Comparison of ENCODE assay signal across 19 cellular contexts in genomic region chr14:92244805-92245204, GRCh38.
A peak's percentile ranks its signal among the peaks of the same experiment; 100 is the strongest.
DNase-seq lines count a peak whose midpoint lies in the region; ATAC-seq, FAIRE-seq and TF ChIP-seq lines count a peak whose summit lies in the region.
"Had no signal": no experiment of that assay in that cellular context is flagged by ENCODE, and none has a peak within 500 bp of the region (broad histone marks: within the 10 kb centered on the region; RNA-seq: fewer than 3 reads in every experiment).

No MANE protein-coding gene starts in this region.

- no peak for TF ChIP-seq EP300 in HepG2 (IDR thresholded peaks at IDR 0.05; ENCODE audit: low read depth in 2 of 2, low read length in 2 of 2)
- TF ChIP-seq EP300 in HepG2 (CRISPR knock-in tag; IDR thresholded peaks at IDR 0.05; ENCODE audit: borderline replicate concordance): no peak
- TF ChIP-seq EP300 in K562 (IDR thresholded peaks at IDR 0.05; ENCODE audit: low read length): no peak

- no peak overlapping the region for H2BK5ac ChIP-seq in mesendoderm (ENCODE audit: low read length)

- no peak overlapping the region for H2AFZ ChIP-seq in HepG2 (ENCODE audit: low read length)
- no peak overlapping the region for H2AFZ ChIP-seq in K562 (ENCODE audit: low read depth, low read length)
- H2AFZ ChIP-seq: GM23338 had no signal

- H4K8ac ChIP-seq in mesendoderm (ENCODE audit: low read depth, low read length): no peak overlapping the region

- H3K9me3 ChIP-seq in HepG2 (ENCODE audit: low read length) (peaks cover 23% of the 10 kb centered on the region), right lobe of liver (no peaks in the 10 kb centered on the region), HEK293 (ENCODE audit: control insufficient read depth, insufficient read depth, low read depth, low read length) (peaks cover 3% of the 10 kb centered on the region; the same call in 1 of the 2 replicates), K562 (replicated peaks; ENCODE audit: control insufficient read depth, insufficient read depth, low read depth, low read length) (no peaks in the 10 kb centered on the region), right atrium auricular region (peaks cover 4 to 17% of the 10 kb centered on the region in 2 donors)

- no peak overlapping the region for H3K23ac ChIP-seq in mesendoderm (ENCODE audit: low read length)

- H3K4me1 ChIP-seq in HepG2 (ENCODE audit: insufficient read depth, low read length) (no peaks in the 10 kb centered on the region), right lobe of liver (no peaks in the 10 kb centered on the region), HEK293 (ENCODE audit: control insufficient read depth, insufficient read depth, low read length) (no peaks in the 10 kb centered on the region), K562 (replicated peaks in 1 of 2; ENCODE audit: control insufficient read depth in 2 of 2, insufficient read depth in 2 of 2, low read length in 2 of 2) (no peaks in the 10 kb centered on the region), mesendoderm (ENCODE audit: control insufficient read depth, low read depth, low read length) (no peaks in the 10 kb centered on the region), right atrium auricular region (no peaks in the 10 kb centered on the region)

- no peak overlapping the region for H2BK15ac ChIP-seq in mesendoderm (replicated peaks; ENCODE audit: low read depth)

- H4K20me1 ChIP-seq in HepG2 (ENCODE audit: insufficient read depth, low read length): no peaks in the 10 kb centered on the region
- H4K20me1 ChIP-seq in K562 (replicated peaks; ENCODE audit: control insufficient read depth, insufficient read depth, low read length): no peaks in the 10 kb centered on the region
- H4K20me1 ChIP-seq: BLaER1 had no signal

- H3K9ac ChIP-seq in HepG2 (ENCODE audit: insufficient read depth, low read depth, low read length) (no peak overlapping the region), K562 (ENCODE audit: insufficient read depth in 1 of 2, low read depth in 2 of 2, low read length in 2 of 2) (no peak overlapping the region), mesendoderm (ENCODE audit: low read length) (no peak overlapping the region)
- H3K9ac ChIP-seq: BLaER1 had no signal

- DNase-seq in HepG2 (ENCODE audit: low spot score) (no peak), right lobe of liver (no peak), K562 (ENCODE audit: extremely low read depth in 1 of 4, low spot score in 3 of 4) (no peak), mesendoderm (peak; percentile 16), right atrium auricular region (ENCODE audit: low spot score) (no peak), GDM1 (lab: John Stamatoyannopoulos, UW) (no peak)
- DNase-seq: CD4-positive, alpha-beta memory T cell; DMS153; DND-41; EL; HCEC 1CT had no signal

- no peak overlapping the region for H4K5ac ChIP-seq in mesendoderm (ENCODE audit: low read length)

- TF ChIP-seq CTCF in HepG2 (CRISPR knock-in tag; IDR thresholded peaks at IDR 0.05): no peak
- no peak for TF ChIP-seq CTCF in right lobe of liver (IDR thresholded peaks at IDR 0.05)
- TF ChIP-seq CTCF in HEK293 (tag by site-specific recombination; IDR thresholded peaks at IDR 0.05): no peak
- TF ChIP-seq CTCF in K562 (IDR thresholded peaks at IDR 0.05 in 2 of 3, conservative IDR thresholded peaks at IDR 0.05 in 1 of 3; ENCODE audit: insufficient read depth in 2 of 3, low read depth in 1 of 3, low read length in 3 of 3): no peak
- no peak for TF ChIP-seq CTCF in right atrium auricular region (IDR thresholded peaks at IDR 0.05)

- no peak for TF ChIP-seq POLR2A in HepG2 (IDR thresholded peaks at IDR 0.05; ENCODE audit: insufficient read depth in 1 of 2, low read depth in 2 of 2, low read length in 2 of 2)
- TF ChIP-seq POLR2A in right lobe of liver (IDR thresholded peaks at IDR 0.05): no peak
- no peak for TF ChIP-seq POLR2A in K562 (conservative IDR thresholded peaks at IDR 0.05)

- intact Hi-C loops in HepG2 (cut with micrococcal nuclease; ENCODE audit: unreplicated experiment) (no loop called here), right lobe of liver (cut with DNase I) (no loop called here), K562 (cut with micrococcal nuclease) (no loop called here)

- POLR2A ChIA-PET in HepG2 (lab: Yijun Ruan, JAX) (no interaction called here), HEK293 (lab: Yijun Ruan, JAX) (no interaction called here), K562 (lab: Yijun Ruan, JAX) (no interaction called here)

- no peak overlapping the region for H3K4ac ChIP-seq in mesendoderm (ENCODE audit: low read depth, low read length)

- CTCF ChIA-PET in HepG2 (lab: Yijun Ruan, JAX; ENCODE audit: low intra/inter-chr PET ratio, low total read pairs) (no interaction called here), HEK293 (lab: Yijun Ruan, JAX) (no interaction called here), K562 (lab: Yijun Ruan, JAX; ENCODE audit: low intra/inter-chr PET ratio) (no interaction called here)

- TF ChIP-seq RAD21 in HepG2 (CRISPR knock-in tag; IDR thresholded peaks at IDR 0.05) (no peak), K562 (CRISPR knock-in tag; conservative IDR thresholded peaks at IDR 0.05 in 1 of 2, IDR thresholded peaks at IDR 0.05 in 1 of 2) (no peak)

- no peak overlapping the region for H2AK5ac ChIP-seq in mesendoderm (ENCODE audit: low read length)

- no peak overlapping the region for H3K56ac ChIP-seq in mesendoderm (ENCODE audit: low read length)

- H3K36me3 ChIP-seq in HepG2 (replicated peaks in 1 of 2; ENCODE audit: control insufficient read depth in 1 of 2, insufficient read depth in 2 of 2, low read length in 2 of 2) (no peaks in the 10 kb centered on the region), right lobe of liver (no peaks in the 10 kb centered on the region), HEK293 (ENCODE audit: control insufficient read depth in 2 of 2, insufficient read depth in 1 of 2, low read length in 2 of 2) (no peaks in the 10 kb centered on the region), K562 (ENCODE audit: control insufficient read depth, insufficient read depth, low read length) (no peaks in the 10 kb centered on the region), mesendoderm (ENCODE audit: control insufficient read depth, insufficient read depth, low read length) (no peaks in the 10 kb centered on the region), right atrium auricular region (no peaks in the 10 kb centered on the region)
- H3K36me3 ChIP-seq: BLaER1 had no signal

- H3K79me1 ChIP-seq in mesendoderm (ENCODE audit: low read length): no peaks in the 10 kb centered on the region

- in situ Hi-C loops in HepG2 (cut with HindIII; ENCODE audit: extremely low pct_ligation_motif_present, low pct_unique_long_range_greater_than_20kb) (no loop called here), K562 (cut with MboI) (no loop called here)

- H3K27me3 ChIP-seq in HepG2 (ENCODE audit: control insufficient read depth in 1 of 2, insufficient read depth in 2 of 2, low read length in 2 of 2) (peaks cover 0 to 14% of the 10 kb centered on the region in 2 experiments; a peak in 4 of 5 replicates), right lobe of liver (no peaks in the 10 kb centered on the region), K562 (ENCODE audit: control insufficient read depth in 2 of 2, insufficient read depth in 2 of 2, low read length in 2 of 2) (peaks cover 0 to 7% of the 10 kb centered on the region in 2 experiments; a peak in 1 of 5 replicates), mesendoderm (ENCODE audit: insufficient read depth, low read length, poor library complexity) (no peaks in the 10 kb centered on the region), right atrium auricular region (no peaks in the 10 kb centered on the region)
- H3K27me3 ChIP-seq: BLaER1 had no signal

- BruUV-seq in HepG2 (replicated peaks; lab: Mats Ljungman, UMichigan) (no TSS peak), K562 (replicated peaks; lab: Mats Ljungman, UMichigan) (no TSS peak)

- H3K18ac ChIP-seq in mesendoderm (ENCODE audit: low read length): no peak overlapping the region

- FAIRE-seq in HepG2 (lab: Jason Lieb, UNC) (no peak), K562 (lab: Jason Lieb, UNC) (no peak)
- FAIRE-seq: A204.1, GM12892, GM18507, H54 had no signal

- no peaks in the 10 kb centered on the region for H3K9me1 ChIP-seq in K562 (ENCODE audit: control insufficient read depth, insufficient read depth, low read length)

- no peak overlapping the region for H3K27ac ChIP-seq in HepG2 (ENCODE audit: extremely low read length, insufficient read depth, low read length)
- no peak overlapping the region for H3K27ac ChIP-seq in right lobe of liver
- H3K27ac ChIP-seq in HEK293 (ENCODE audit: extremely low read depth, low read depth, low read length): no peak overlapping the region
- H3K27ac ChIP-seq in K562 (ENCODE audit: extremely low read depth, low read depth, low read length): no peak overlapping the region
- no peak overlapping the region for H3K27ac ChIP-seq in mesendoderm (ENCODE audit: low read depth, low read length)
- no peak overlapping the region for H3K27ac ChIP-seq in right atrium auricular region
- H3K27ac ChIP-seq: BLaER1 had no signal

- H3K4me3 ChIP-seq in HepG2 (replicated peaks in 1 of 3; ENCODE audit: insufficient read depth in 1 of 3, low read depth in 2 of 3, low read length in 3 of 3) (no peak overlapping the region), right lobe of liver (no peak overlapping the region), HEK293 (ENCODE audit: low read depth, low read length) (no peak overlapping the region), K562 (no peak overlapping the region), mesendoderm (ENCODE audit: low read length) (no peak overlapping the region), right atrium auricular region (no peak overlapping the region)
- H3K4me3 ChIP-seq: BLaER1, GM23338 had no signal

- H3K4me2 ChIP-seq in HepG2 (ENCODE audit: low read depth, low read length) (no peak overlapping the region), K562 (ENCODE audit: insufficient read depth, low read length) (no peak overlapping the region), mesendoderm (ENCODE audit: low read length) (no peak overlapping the region)
- H3K4me2 ChIP-seq: BLaER1, GM23338 had no signal

- H2BK120ac ChIP-seq in mesendoderm (ENCODE audit: low read depth, low read length): no peak overlapping the region

- no peaks in the 10 kb centered on the region for H3K79me2 ChIP-seq in HepG2 (ENCODE audit: insufficient read depth, low read length)
- H3K79me2 ChIP-seq in K562 (ENCODE audit: control insufficient read depth, insufficient read depth, low read length): no peaks in the 10 kb centered on the region
- no peaks in the 10 kb centered on the region for H3K79me2 ChIP-seq in mesendoderm (ENCODE audit: control insufficient read depth, insufficient read depth, low read length)

- ATAC-seq in HepG2 (no peak), right lobe of liver (no peak), K562 (no peak), HG02970 (IDR thresholded peaks at IDR 0.05; ENCODE audit: low FRiP score, unreplicated experiment) (no peak)
- ATAC-seq: GM23338 had no signal

TF ChIP-seq in HEK293, 187 proteins besides CTCF, POLR2A, EP300 and RAD21 (continues in another document):
- peak; percentile 99 for TF ChIP-seq ZNF585B (tag by site-specific recombination; IDR thresholded peaks at IDR 0.05)
- peak; percentile 95 for TF ChIP-seq SETDB1 (IDR thresholded peaks at IDR 0.05; ENCODE audit: insufficient read length, low read length)
- TF ChIP-seq TRIM28 (IDR thresholded peaks at IDR 0.05; ENCODE audit: borderline replicate concordance, low read length): peak; percentile 99

TF ChIP-seq in K562, 482 proteins besides CTCF, POLR2A, EP300 and RAD21 (continues in another document):
- no peak for TF ChIP-seq HDAC2 (IDR thresholded peaks at IDR 0.05)

Comparison
In these comparisons a context has a peak if more than half of its experiments do, and no peak if none do; other contexts are left out.
1. Of the 241 proteins assayed by ChIP-seq in both HepG2 and K562: peak only in HepG2: none; only in K562: CBX5 and CEBPZ; in both: ZFP36; in neither: 238.